In genomic region chr2:181779288-181779871, GRCh38 we compare ENCODE assay signal across 10 cellular contexts.
DNase-seq lines count a peak whose midpoint lies in the region; ATAC-seq and TF ChIP-seq lines count a peak whose summit lies in the region.
"Had no signal": no experiment of that assay in that cellular context is flagged by ENCODE, and none has a peak within 500 bp of the region (broad histone marks: within the 10 kb centered on the region; RNA-seq: fewer than 3 reads in every experiment).

No MANE protein-coding gene starts in this region.

- no peak overlapping the region for H3K4me3 ChIP-seq in uterus

- POLR2A ChIA-PET in activated CD4-positive, alpha-beta T cell treated with anti-CD3 and anti-CD28 coated beads, Interleukin-2, amount 10 ng/mL, durations not matched to agents 7 days and 5 days (lab: Charles Lee): no interaction called here

- TF ChIP-seq CTCF in neural crest cell (conservative IDR thresholded peaks at IDR 0.05) (no peak), uterus (IDR thresholded peaks at IDR 0.05) (no peak)

- peaks cover 70% of the 10 kb centered on the region for H3K4me1 Mint-ChIP-seq in neural crest cell
- peaks cover 3% of the 10 kb centered on the region for H3K4me1 Mint-ChIP-seq in activated CD4-positive, alpha-beta T cell treated with anti-CD3 and anti-CD28 coated beads, Interleukin-2, amount 10 ng/mL, durations not matched to agents 7 days and 5 days

- H3K36me3 ChIP-seq in uterus: no peaks in the 10 kb centered on the region

- peak overlapping the region in 1 of 2 donors; percentile 37 for H3K27ac ChIP-seq in uterus

- ATAC-seq in GM18517 (IDR thresholded peaks at IDR 0.05; ENCODE audit: unreplicated experiment) (peak; percentile 54), HG02798 (IDR thresholded peaks at IDR 0.05; ENCODE audit: poor library complexity, unreplicated experiment) (peak; percentile 49)

- peak overlapping the region; percentile 32 for H3K4me3 Mint-ChIP-seq in neural crest cell
- H3K4me3 Mint-ChIP-seq in activated CD4-positive, alpha-beta T cell treated with anti-CD3 and anti-CD28 coated beads, Interleukin-2, amount 10 ng/mL, durations not matched to agents 7 days and 5 days: no peak overlapping the region

- no peaks in the 10 kb centered on the region for H3K9me3 ChIP-seq in uterus
- H3K9me3 ChIP-seq: Caco-2 had no signal

- H3K36me3 Mint-ChIP-seq in neural crest cell (ENCODE audit: low read depth): peaks cover 2% of the 10 kb centered on the region
- no peaks in the 10 kb centered on the region for H3K36me3 Mint-ChIP-seq in activated CD4-positive, alpha-beta T cell treated with anti-CD3 and anti-CD28 coated beads, Interleukin-2, amount 10 ng/mL, durations not matched to agents 7 days and 5 days (ENCODE audit: low read depth)

- H3K4me1 ChIP-seq in uterus: no peaks in the 10 kb centered on the region

- no peaks in the 10 kb centered on the region for H3K27me3 Mint-ChIP-seq in neural crest cell (ENCODE audit: low read depth)
- H3K27me3 Mint-ChIP-seq in activated CD4-positive, alpha-beta T cell treated with anti-CD3 and anti-CD28 coated beads, Interleukin-2, amount 10 ng/mL, durations not matched to agents 7 days and 5 days: peaks cover 4% of the 10 kb centered on the region

- H3K27ac Mint-ChIP-seq in neural crest cell (ENCODE audit: unreplicated experiment): peak overlapping the region; percentile 97
- no peak overlapping the region for H3K27ac Mint-ChIP-seq in activated CD4-positive, alpha-beta T cell treated with anti-CD3 and anti-CD28 coated beads, Interleukin-2, amount 10 ng/mL, durations not matched to agents 7 days and 5 days

- H3K9me3 Mint-ChIP-seq in neural crest cell: peaks cover 5% of the 10 kb centered on the region
- peaks cover 2% of the 10 kb centered on the region for H3K9me3 Mint-ChIP-seq in activated CD4-positive, alpha-beta T cell treated with anti-CD3 and anti-CD28 coated beads, Interleukin-2, amount 10 ng/mL, durations not matched to agents 7 days and 5 days

- DNase-seq in SW480 (ENCODE audit: low spot score) (peak; percentile 34), neural crest cell (ENCODE audit: low read depth, low spot score) (no peak), uterus (no peak)
- no peak for DNase-seq in activated CD4-positive, alpha-beta T cell treated with anti-CD3 and anti-CD28 coated beads, Interleukin-2, amount 10 ng/mL, durations not matched to agents 7 days and 5 days
- no peak for DNase-seq in activated T-cell treated with anti-CD3 and anti-CD28 coated beads, Interleukin-2, amount 50 U/mL, for 1 hour
- no peak for DNase-seq in stimulated activated naive CD4-positive, alpha-beta T cell (lab: John Stamatoyannopoulos, UW)
- DNase-seq: Caco-2, NCI-H2029 had no signal

- intact Hi-C loops in uterus (cut with DNase I; ENCODE audit: low total_unique reads): no loop called here

- CTCF ChIA-PET in activated CD4-positive, alpha-beta T cell treated with anti-CD3 and anti-CD28 coated beads, Interleukin-2, amount 10 ng/mL, durations not matched to agents 7 days and 5 days (lab: Charles Lee): interaction anchor here (0.6 to 2.0 kb wide), 6 partner anchors 11 to 1687 kb away, joined by 3 to 6 read pairs (median 3); no protein-coding TSS in a partner anchor

- no peak for TF ChIP-seq POLR2A in uterus (IDR thresholded peaks at IDR 0.05)

- no peaks in the 10 kb centered on the region for H3K27me3 ChIP-seq in uterus
